24 cellular contexts compared by ENCODE assay signal in the genomic region with DNA sequence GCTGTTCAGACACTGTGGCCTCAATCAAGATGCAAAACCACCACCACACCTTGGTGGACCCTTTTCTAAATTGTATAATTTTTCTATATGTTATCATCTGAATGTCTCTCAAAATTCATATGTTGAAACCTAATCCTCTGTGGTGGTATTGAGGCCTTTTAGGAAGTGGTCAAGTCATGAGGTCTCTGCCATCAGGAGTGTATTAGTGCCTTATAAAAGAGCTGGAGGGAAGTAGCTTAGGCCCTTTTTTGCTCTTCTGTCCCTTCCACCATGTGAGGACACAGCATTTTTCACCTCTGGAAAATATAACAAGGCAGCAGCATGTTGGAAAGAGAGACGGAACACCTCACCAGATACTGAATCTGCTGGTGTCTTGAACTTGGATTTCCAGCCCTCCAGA.
"Had no signal": no experiment of that assay in that cellular context is flagged by ENCODE, and none has a peak within 500 bp of the region (broad histone marks: within the 10 kb centered on the region; RNA-seq: fewer than 3 reads in every experiment).

No MANE protein-coding gene starts in this region.

- H3K27ac Mint-ChIP-seq: activated CD4-positive, alpha-beta memory T cell treated with anti-CD3 and anti-CD28 coated beads for 36 hours; activated CD4-positive, alpha-beta T cell treated with anti-CD3 and anti-CD28 coated beads, Interleukin-2, amount 10 ng/mL, durations not matched to agents 24 days and 14 days; activated naive CD4-positive, alpha-beta T cell treated with anti-CD3 and anti-CD28 coated beads for 36 hours; activated naive CD8-positive, alpha-beta T cell treated with anti-CD3 and anti-CD28 coated beads for 36 hours; activated T-helper 1 cell treated with anti-CD3 and anti-CD28 coated beads, Interleukin-12 subunit alpha, Interleukin-12 subunit beta, Interleukin-2, Interleukin-4 antibody, amounts not matched to agents 30 ng/mL and 10 ng/mL and 1 ng/mL, durations not matched to agents 14 hours and 24 hours and 36 hours; natural killer cell treated with Interleukin-12 subunit alpha and Interleukin-12 subunit beta and Interleukin-15 and Interleukin-18, amount 100 ng/mL, for 72 hours had no signal

- H3K36me3 Mint-ChIP-seq: activated CD4-positive, alpha-beta memory T cell treated with anti-CD3 and anti-CD28 coated beads for 36 hours; activated naive CD8-positive, alpha-beta T cell treated with anti-CD3 and anti-CD28 coated beads for 36 hours; natural killer cell treated with Interleukin-12 subunit alpha and Interleukin-12 subunit beta and Interleukin-15 and Interleukin-18, amount 100 ng/mL, for 72 hours had no signal

- H3K9me3 Mint-ChIP-seq: activated CD4-positive, alpha-beta memory T cell treated with anti-CD3 and anti-CD28 coated beads for 36 hours; activated CD4-positive, alpha-beta T cell treated with anti-CD3 and anti-CD28 coated beads, Interleukin-2, amount 10 ng/mL, durations not matched to agents 24 days and 14 days; activated naive CD4-positive, alpha-beta T cell treated with anti-CD3 and anti-CD28 coated beads for 36 hours; activated naive CD8-positive, alpha-beta T cell treated with anti-CD3 and anti-CD28 coated beads for 36 hours; activated T-helper 1 cell treated with anti-CD3 and anti-CD28 coated beads, Interleukin-12 subunit alpha, Interleukin-12 subunit beta, Interleukin-2, Interleukin-4 antibody, amounts not matched to agents 30 ng/mL and 10 ng/mL and 1 ng/mL, durations not matched to agents 14 hours and 24 hours and 36 hours had no signal

- H3K4me1 Mint-ChIP-seq: activated CD4-positive, alpha-beta T cell treated with anti-CD3 and anti-CD28 coated beads, Interleukin-2, amount 10 ng/mL, durations not matched to agents 24 days and 14 days; activated naive CD8-positive, alpha-beta T cell treated with anti-CD3 and anti-CD28 coated beads for 36 hours had no signal

- H3K4me3 Mint-ChIP-seq: activated CD4-positive, alpha-beta memory T cell treated with anti-CD3 and anti-CD28 coated beads for 36 hours; activated CD4-positive, alpha-beta T cell treated with anti-CD3 and anti-CD28 coated beads, Interleukin-2, amount 10 ng/mL, durations not matched to agents 24 days and 14 days; activated naive CD4-positive, alpha-beta T cell treated with anti-CD3 and anti-CD28 coated beads for 36 hours; activated naive CD8-positive, alpha-beta T cell treated with anti-CD3 and anti-CD28 coated beads for 36 hours; activated T-helper 1 cell treated with anti-CD3 and anti-CD28 coated beads, Interleukin-12 subunit alpha, Interleukin-12 subunit beta, Interleukin-2, Interleukin-4 antibody, amounts not matched to agents 30 ng/mL and 10 ng/mL and 1 ng/mL, durations not matched to agents 14 hours and 24 hours and 36 hours; natural killer cell treated with Interleukin-12 subunit alpha and Interleukin-12 subunit beta and Interleukin-15 and Interleukin-18, amount 100 ng/mL, for 72 hours had no signal

- H3K27me3 Mint-ChIP-seq: activated CD4-positive, alpha-beta memory T cell treated with anti-CD3 and anti-CD28 coated beads for 36 hours; activated CD4-positive, alpha-beta T cell treated with anti-CD3 and anti-CD28 coated beads, Interleukin-2, amount 10 ng/mL, durations not matched to agents 24 days and 14 days; activated naive CD8-positive, alpha-beta T cell treated with anti-CD3 and anti-CD28 coated beads for 36 hours; natural killer cell treated with Interleukin-12 subunit alpha and Interleukin-12 subunit beta and Interleukin-15 and Interleukin-18, amount 100 ng/mL, for 72 hours had no signal

- DNase-seq: activated CD4-positive, alpha-beta memory T cell treated with anti-CD3 and anti-CD28 coated beads for 36 hours; activated CD4-positive, alpha-beta T cell treated with anti-CD3 and anti-CD28 coated beads, Interleukin-2, amount 10 ng/mL, durations not matched to agents 24 days and 14 days; activated CD4-positive, CD25-positive, alpha-beta regulatory T cell treated with anti-CD3 and anti-CD28 coated beads, Interleukin-2, amount 50 U/mL, for 72 hours; activated CD8-positive, alpha-beta memory T cell treated with anti-CD3 and anti-CD28 coated beads, Interleukin-2, amount 50 U/mL, for 4 hours; activated effector memory CD4-positive, alpha-beta T cell treated with anti-CD3 and anti-CD28 coated beads, Interleukin-2, amount 50 U/mL, for 16 hours; activated naive CD4-positive, alpha-beta T cell treated with anti-CD3 and anti-CD28 coated beads for 36 hours; activated naive CD8-positive, alpha-beta T cell treated with anti-CD3 and anti-CD28 coated beads for 36 hours; activated T-cell treated with anti-CD3 and anti-CD28 coated beads, Interleukin-2, amount 50 U/mL, for 1 hour; aorta; body of pancreas; dermis blood vessel endothelial cell; effector CD4-positive, alpha-beta T cell; foreskin keratinocyte; heart left ventricle; hypothalamus; left lung; mucosa of descending colon; posterior cingulate gyrus; right cardiac atrium; stimulated activated CD4-positive, alpha-beta T cell treated with anti-CD3 and anti-CD28 coated beads, Interleukin-15, amount 100 ng/mL, for 24 hours; stimulated activated naive CD4-positive, alpha-beta T cell; tibial artery had no signal
